ENCODE assay signal across 8 cellular contexts in the genomic region with DNA sequence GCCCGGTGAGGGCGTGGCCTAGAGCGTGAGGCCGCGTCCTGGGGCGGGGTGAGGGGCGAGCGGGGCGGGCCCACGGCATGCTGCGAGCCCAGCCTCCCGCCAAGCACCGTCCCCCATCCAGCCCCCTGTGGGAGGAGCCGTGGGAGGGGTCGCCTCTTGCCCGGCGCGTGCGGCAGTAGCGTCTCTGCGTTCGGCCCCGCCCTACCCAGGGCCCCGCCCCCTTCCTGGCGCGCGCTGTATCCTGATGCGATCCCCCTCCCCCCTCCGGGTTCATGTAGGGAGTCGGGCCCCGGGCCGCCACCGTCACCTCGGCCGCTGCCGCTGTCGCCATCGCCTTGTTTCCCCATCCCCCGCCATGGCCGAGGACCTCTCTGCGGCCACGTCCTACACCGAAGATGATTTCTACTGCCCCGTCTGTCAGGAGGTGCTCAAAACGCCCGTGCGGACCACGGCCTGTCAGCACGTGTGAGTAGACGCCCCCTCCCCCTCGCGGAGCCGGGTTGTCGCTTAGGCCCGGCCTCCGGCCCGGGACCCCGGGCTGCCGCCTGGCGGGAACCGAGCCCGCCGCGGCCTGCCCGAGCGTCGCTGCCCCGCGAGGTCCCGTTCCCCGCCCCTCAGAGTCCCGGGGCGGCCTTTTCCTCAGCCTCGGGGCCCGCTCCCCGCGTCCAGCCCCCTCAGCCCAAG. TPM values are rescaled to one million over a fixed set of nuclear protein-coding genes. Genes with fewer than 3 reads are reported as not detected.
DNase-seq lines count a peak whose midpoint lies in the region; ATAC-seq and TF ChIP-seq lines count a peak whose summit lies in the region.

No MANE protein-coding gene starts in this region.

- H3K18ac ChIP-seq in IMR-90 (ENCODE audit: low read depth, low read length), result peak overlapping the region; percentile 78

- peak overlapping the region; percentile 78; the same call in 1 of the 2 replicates for H3K56ac ChIP-seq in IMR-90 (ENCODE audit: extremely low read depth, insufficient read depth, low read length)

- H2AK9ac ChIP-seq in IMR-90 (replicated peaks; ENCODE audit: low read depth, low read length, poor library complexity), result peak overlapping the region; percentile 57

- H2BK20ac ChIP-seq in IMR-90 (ENCODE audit: low read depth, low read length), result no peak overlapping the region

- H3K4ac ChIP-seq in IMR-90 (ENCODE audit: low read depth, low read length), result peak overlapping the region; percentile 92

- H3K27me3 ChIP-seq in IMR-90 (ENCODE audit: control insufficient read depth, insufficient read depth, low read length), result no peaks in the 10 kb centered on the region
- no peaks in the 10 kb centered on the region for H3K27me3 ChIP-seq in mucosa of rectum (ENCODE audit: control insufficient read depth in 2 of 2, insufficient read depth in 2 of 2, low read length in 2 of 2)

- H2AFZ ChIP-seq in IMR-90 (replicated peaks; ENCODE audit: low read length, poor library complexity) (peak overlapping the region; percentile 98), OCI-LY7 (ENCODE audit: low read length) (0 out of 2 replicates have a peak overlapping the region, but pooled peaks have one; percentile 17)

- H3K9ac ChIP-seq in IMR-90 (ENCODE audit: low read depth, low read length) (peak overlapping the region; percentile 95), mucosa of rectum (ENCODE audit: low read depth in 1 of 2, low read length in 2 of 2) (peak overlapping the region; percentile 92 to 97)

- 6% methylated on average over 14 of the region's 77 CpGs; no CpG with 5 or more reads in 1 of the 2 experiments for WGBS in IMR-90 (ENCODE audit: extremely low coverage in 2 of 2, insufficient read length in 1 of 2), 2 experiments

- CTCF ChIA-PET in IMR-90 (lab: Yijun Ruan, JAX), result no interaction called here
- CTCF ChIA-PET in OCI-LY7 (lab: Charles Lee; ENCODE audit: unreplicated experiment), result no interaction called here

- peak overlapping the region; percentile 86; the same call in 1 of the 2 replicates for H3K14ac ChIP-seq in IMR-90 (replicated peaks; ENCODE audit: low read depth, low read length)

- peak overlapping the region; percentile 92 for H3K27ac ChIP-seq in IMR-90 (ENCODE audit: insufficient read depth, low read length)
- H3K27ac ChIP-seq in OCI-LY7 (ENCODE audit: low read depth, low read length, poor library complexity, severe bottlenecking), result peak overlapping the region; percentile 97
- peak overlapping the region; percentile 99 to 100 for H3K27ac ChIP-seq in mucosa of rectum (ENCODE audit: low read depth in 2 of 2, low read length in 2 of 2)

- H2BK15ac ChIP-seq in IMR-90 (ENCODE audit: low read depth, low read length), result no peak overlapping the region

- peak overlapping the region; percentile 20 to 77; a peak in 3 of 4 replicates for H4K8ac ChIP-seq in IMR-90 (ENCODE audit: low read depth in 2 of 2, low read length in 2 of 2)

- H3K4me1 ChIP-seq in IMR-90 (ENCODE audit: control insufficient read depth, insufficient read depth, low read length), result no peaks in the 10 kb centered on the region
- peaks cover 25% of the 10 kb centered on the region for H3K4me1 ChIP-seq in OCI-LY7 (ENCODE audit: insufficient read depth, low read length, poor library complexity, severe bottlenecking)
- peaks cover 6 to 14% of the 10 kb centered on the region in 2 donors for H3K4me1 ChIP-seq in mucosa of rectum (ENCODE audit: control insufficient read depth in 2 of 2, insufficient read depth in 2 of 2, low read length in 2 of 2)

- TF ChIP-seq POLR2A in IMR-90 (IDR thresholded peaks at IDR 0.05; ENCODE audit: low read depth, low read length), result peak; percentile 63; the same call in 1 of the 2 replicates

- in situ Hi-C loops in IMR-90 (cut with MboI; ENCODE audit: low sequenced_read_pairs), result no loop called here

- H4K20me1 ChIP-seq in IMR-90 (ENCODE audit: insufficient read depth, low read length), result peaks cover 6% of the 10 kb centered on the region
- H4K20me1 ChIP-seq in OCI-LY7 (ENCODE audit: insufficient read depth, low read length), result peaks cover 9% of the 10 kb centered on the region; the same call in 1 of the 2 replicates

- no peaks in the 10 kb centered on the region for H3K9me3 ChIP-seq in IMR-90 (ENCODE audit: control insufficient read depth, insufficient read depth, low read length)
- H3K9me3 ChIP-seq in OCI-LY7 (ENCODE audit: low read length), result no peaks in the 10 kb centered on the region
- H3K9me3 ChIP-seq in mucosa of rectum (ENCODE audit: control insufficient read depth in 2 of 2, low read length in 2 of 2), result no peaks in the 10 kb centered on the region

- H3K36me3 ChIP-seq in IMR-90 (ENCODE audit: control insufficient read depth, insufficient read depth, low read length) (peaks cover 2% of the 10 kb centered on the region; the same call in 1 of the 2 replicates), OCI-LY7 (ENCODE audit: insufficient read depth, low read length) (peaks cover 30% of the 10 kb centered on the region), mucosa of rectum (ENCODE audit: control insufficient read depth in 2 of 2, insufficient read depth in 2 of 2, low read length in 2 of 2) (peaks cover 6 to 8% of the 10 kb centered on the region in 2 donors)

- H2AK5ac ChIP-seq in IMR-90 (ENCODE audit: low read depth, low read length), result 0 out of 2 replicates have a peak overlapping the region, but pooled peaks have one; percentile 55

- dilution Hi-C loops in IMR-90 (cut with HindIII; ENCODE audit: low sequenced_read_pairs, unreplicated experiment), result no loop called here

- H3K9me2 ChIP-seq in OCI-LY7 (ENCODE audit: insufficient read depth, low read length), result no peaks in the 10 kb centered on the region

- peak overlapping the region; percentile 81 for H3K4me2 ChIP-seq in IMR-90 (ENCODE audit: low read depth, low read length)
- peak overlapping the region; percentile 78 for H3K4me2 ChIP-seq in OCI-LY7 (ENCODE audit: low read length)

- H4K91ac ChIP-seq in IMR-90 (ENCODE audit: insufficient read depth, low read depth, low read length), result peak overlapping the region; percentile 85; the same call in 1 of the 2 replicates

- DNase-seq in DMS114 treated with DMSO at 0.1 percent for 48 hours (lab: John Stamatoyannopoulos, UW; ENCODE audit: unreplicated experiment), result peak; percentile 84
- peak; percentile 94 for DNase-seq in IMR-90
- DNase-seq in OCI-LY7 (ENCODE audit: low spot score), result peak; percentile 91
- DNase-seq in activated T-cell treated with anti-CD3 and anti-CD28 coated beads for 48 hours (ENCODE audit: low read depth), result peak; percentile 100
- DNase-seq in epithelial cell of proximal tubule (ENCODE audit: low read depth), result no peak
- peak; percentile 99 for DNase-seq in stimulated activated CD8-positive, alpha-beta memory T cell treated with anti-CD3 and anti-CD28 coated beads, Interleukin-4, amount 100 ng/mL, for 4 hours (ENCODE audit: low read depth in 2 of 2, low spot score in 1 of 2)

- peak overlapping the region; percentile 90; the same call in 1 of the 2 replicates for H3K23ac ChIP-seq in IMR-90 (ENCODE audit: low read depth, low read length)

- H3K79me1 ChIP-seq in IMR-90 (ENCODE audit: low read depth in 1 of 2, low read length in 2 of 2), result peaks cover 0 to 23% of the 10 kb centered on the region in 2 experiments; a peak in 3 of 4 replicates

- POLR2A ChIA-PET in IMR-90 (lab: Charles Lee; ENCODE audit: unreplicated experiment), result no interaction called here
- POLR2A ChIA-PET in OCI-LY7 (lab: Charles Lee), result interaction anchor here (0.9 kb wide), 1 partner anchor 73 kb away, joined by 5 read pairs; no protein-coding TSS in a partner anchor

- no peak overlapping the region; the same call in 1 of the 2 replicates for H4K5ac ChIP-seq in IMR-90 (ENCODE audit: low read depth, low read length)

- ATAC-seq in GM21529 (IDR thresholded peaks at IDR 0.05; ENCODE audit: unreplicated experiment), result peak; percentile 71
- ATAC-seq in IMR-90 (ENCODE audit: low read depth), result peak; percentile 97

- TF ChIP-seq RAD21 in IMR-90 (IDR thresholded peaks at IDR 0.05; ENCODE audit: low read length), result no peak

- peak overlapping the region; percentile 85 for H2BK5ac ChIP-seq in IMR-90 (ENCODE audit: low read depth, low read length, poor library complexity, severe bottlenecking)

- H3K4me3 ChIP-seq in IMR-90 (ENCODE audit: insufficient read depth, low read depth, low read length) (peak overlapping the region; percentile 100), OCI-LY7 (ENCODE audit: low read depth, low read length, poor library complexity, severe bottlenecking) (peak overlapping the region; percentile 96), epithelial cell of proximal tubule (ENCODE audit: low read depth, low read length) (peak overlapping the region; percentile 91), mucosa of rectum (ENCODE audit: low read length in 2 of 2) (peak overlapping the region; percentile 76 to 88)

- TF ChIP-seq CTCF in IMR-90 (conservative IDR thresholded peaks at IDR 0.05; ENCODE audit: low read depth, low read length) (no peak), OCI-LY7 (conservative IDR thresholded peaks at IDR 0.05; ENCODE audit: low read length) (no peak), epithelial cell of proximal tubule (conservative IDR thresholded peaks at IDR 0.05; ENCODE audit: low read depth, low read length) (no peak)

- peaks cover 2% of the 10 kb centered on the region; the same call in 1 of the 2 replicates for H3K9me1 ChIP-seq in IMR-90 (ENCODE audit: insufficient read depth, low read length)

- intact Hi-C loops in IMR-90 (cut with micrococcal nuclease) (loop anchor here (2.0 to 10.0 kb wide), 3 partner anchors 66 to 292 kb away; a partner anchor contains a TSS), OCI-LY7 (cut with micrococcal nuclease; ENCODE audit: unreplicated experiment) (loop anchor here (1.0 to 5.0 kb wide), 3 partner anchors 74 to 405 kb away; a partner anchor contains a TSS)

- BruUV-seq in IMR-90 (replicated peaks; lab: Mats Ljungman, UMichigan) (TSS peak; percentile 71), OCI-LY7 (replicated peaks; lab: Mats Ljungman, UMichigan) (no TSS peak)

- H2BK120ac ChIP-seq in IMR-90 (ENCODE audit: low read depth, low read length), result no peak overlapping the region; the same call in 1 of the 2 replicates

- H3K79me2 ChIP-seq in OCI-LY7 (ENCODE audit: insufficient read depth, low read depth, low read length), result peaks cover 50% of the 10 kb centered on the region

TF ChIP-seq in IMR-90, 13 proteins besides CTCF, POLR2A, EP300 and RAD21 (continues in another document):
- TF ChIP-seq FOS (IDR thresholded peaks at IDR 0.05; ENCODE audit: low read depth, low read length), result no peak
- TF ChIP-seq CHD1 (IDR thresholded peaks at IDR 0.05; ENCODE audit: low read depth, low read length), result no peak

RNA-seq across cellular contexts. Expression of a gene that starts 0.9 kb away (rescaled TPM):
- 36.0 and 44.7 TPM in 2 replicates for total RNA-seq in IMR-90 (2012; rRNA removed)
- 18.1 and 20.2 TPM in 2 replicates for polyA plus RNA-seq in IMR-90 (2012; rRNA removed)
- polyA plus RNA-seq in IMR-90 (2012; cell fraction: cytosol; rRNA removed), result 3.3 and 14.7 TPM in 2 replicates
- polyA plus RNA-seq in IMR-90 (2012; cell fraction: nucleus; rRNA removed; ENCODE audit: low replicate concordance), result 8.6 and 10.0 TPM in 2 replicates
- 17.5 and 25.8 TPM in 2 replicates for total RNA-seq in OCI-LY7 (2014; rRNA removed; shearing (Covaris generic))
- total RNA-seq in OCI-LY7 (2022), result 32.7 and 39.1 TPM in 2 replicates
- total RNA-seq in epithelial cell of proximal tubule, result 15.5 and 41.9 TPM in 2 replicates
